1 cellular context compared by ENCODE assay signal in the genomic region with DNA sequence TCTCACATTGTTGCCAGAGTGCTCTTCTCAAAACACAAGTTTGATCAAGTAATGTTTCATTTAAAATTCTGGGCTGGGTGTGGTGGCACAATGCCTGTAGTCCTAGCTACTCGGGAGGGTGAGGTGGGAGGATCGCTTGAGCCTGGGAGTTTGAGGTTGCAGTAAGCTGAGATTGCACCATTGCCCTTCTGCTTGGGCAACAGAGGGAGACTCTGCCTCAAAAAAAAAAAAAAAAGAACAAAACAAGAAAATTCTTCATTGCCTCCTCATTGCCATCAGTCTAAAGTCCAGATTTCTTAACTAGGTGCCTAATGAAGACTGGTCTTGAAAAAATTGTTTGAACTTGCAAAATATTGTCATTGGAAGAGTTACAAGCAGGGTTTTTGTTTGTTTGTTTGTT.
TF ChIP-seq lines count a peak whose summit lies in the region.

No MANE protein-coding gene starts in this region.

TF ChIP-seq in WTC11, 78 proteins besides CTCF, POLR2A, EP300 and RAD21 (continued from another document):
- TF ChIP-seq GABPB1 (CRISPR knock-in tag; IDR thresholded peaks at IDR 0.05) (no peak), TEAD1 (CRISPR knock-in tag; IDR thresholded peaks at IDR 0.05) (no peak), ZNF232 (CRISPR knock-in tag; IDR thresholded peaks at IDR 0.05) (no peak), ZNF317 (CRISPR knock-in tag; IDR thresholded peaks at IDR 0.05; ENCODE audit: borderline replicate concordance, low read depth) (no peak), SMAD4 (CRISPR knock-in tag; IDR thresholded peaks at IDR 0.05) (no peak), NFATC4 (CRISPR knock-in tag; IDR thresholded peaks at IDR 0.05) (no peak)
- TF ChIP-seq, protein P1, sequence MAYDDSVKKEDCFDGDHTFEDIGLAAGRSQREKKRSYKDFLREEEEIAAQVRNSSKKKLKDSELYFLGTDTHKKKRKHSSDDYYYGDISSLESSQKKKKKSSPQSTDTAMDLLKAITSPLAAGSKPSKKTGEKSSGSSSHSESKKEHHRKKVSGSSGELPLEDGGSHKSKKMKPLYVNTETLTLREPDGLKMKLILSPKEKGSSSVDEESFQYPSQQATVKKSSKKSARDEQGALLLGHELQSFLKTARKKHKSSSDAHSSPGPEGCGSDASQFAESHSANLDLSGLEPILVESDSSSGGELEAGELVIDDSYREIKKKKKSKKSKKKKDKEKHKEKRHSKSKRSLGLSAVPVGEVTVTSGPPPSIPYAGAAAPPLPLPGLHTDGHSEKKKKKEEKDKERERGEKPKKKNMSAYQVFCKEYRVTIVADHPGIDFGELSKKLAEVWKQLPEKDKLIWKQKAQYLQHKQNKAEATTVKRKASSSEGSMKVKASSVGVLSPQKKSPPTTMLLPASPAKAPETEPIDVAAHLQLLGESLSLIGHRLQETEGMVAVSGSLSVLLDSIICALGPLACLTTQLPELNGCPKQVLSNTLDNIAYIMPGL (CRISPR knock-in tag; IDR thresholded peaks at IDR 0.05), result no peak
- TF ChIP-seq, protein P2, sequence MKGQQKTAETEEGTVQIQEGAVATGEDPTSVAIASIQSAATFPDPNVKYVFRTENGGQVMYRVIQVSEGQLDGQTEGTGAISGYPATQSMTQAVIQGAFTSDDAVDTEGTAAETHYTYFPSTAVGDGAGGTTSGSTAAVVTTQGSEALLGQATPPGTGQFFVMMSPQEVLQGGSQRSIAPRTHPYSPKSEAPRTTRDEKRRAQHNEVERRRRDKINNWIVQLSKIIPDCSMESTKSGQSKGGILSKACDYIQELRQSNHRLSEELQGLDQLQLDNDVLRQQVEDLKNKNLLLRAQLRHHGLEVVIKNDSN (CRISPR knock-in tag; IDR thresholded peaks at IDR 0.05), result no peak
- TF ChIP-seq, protein P3, sequence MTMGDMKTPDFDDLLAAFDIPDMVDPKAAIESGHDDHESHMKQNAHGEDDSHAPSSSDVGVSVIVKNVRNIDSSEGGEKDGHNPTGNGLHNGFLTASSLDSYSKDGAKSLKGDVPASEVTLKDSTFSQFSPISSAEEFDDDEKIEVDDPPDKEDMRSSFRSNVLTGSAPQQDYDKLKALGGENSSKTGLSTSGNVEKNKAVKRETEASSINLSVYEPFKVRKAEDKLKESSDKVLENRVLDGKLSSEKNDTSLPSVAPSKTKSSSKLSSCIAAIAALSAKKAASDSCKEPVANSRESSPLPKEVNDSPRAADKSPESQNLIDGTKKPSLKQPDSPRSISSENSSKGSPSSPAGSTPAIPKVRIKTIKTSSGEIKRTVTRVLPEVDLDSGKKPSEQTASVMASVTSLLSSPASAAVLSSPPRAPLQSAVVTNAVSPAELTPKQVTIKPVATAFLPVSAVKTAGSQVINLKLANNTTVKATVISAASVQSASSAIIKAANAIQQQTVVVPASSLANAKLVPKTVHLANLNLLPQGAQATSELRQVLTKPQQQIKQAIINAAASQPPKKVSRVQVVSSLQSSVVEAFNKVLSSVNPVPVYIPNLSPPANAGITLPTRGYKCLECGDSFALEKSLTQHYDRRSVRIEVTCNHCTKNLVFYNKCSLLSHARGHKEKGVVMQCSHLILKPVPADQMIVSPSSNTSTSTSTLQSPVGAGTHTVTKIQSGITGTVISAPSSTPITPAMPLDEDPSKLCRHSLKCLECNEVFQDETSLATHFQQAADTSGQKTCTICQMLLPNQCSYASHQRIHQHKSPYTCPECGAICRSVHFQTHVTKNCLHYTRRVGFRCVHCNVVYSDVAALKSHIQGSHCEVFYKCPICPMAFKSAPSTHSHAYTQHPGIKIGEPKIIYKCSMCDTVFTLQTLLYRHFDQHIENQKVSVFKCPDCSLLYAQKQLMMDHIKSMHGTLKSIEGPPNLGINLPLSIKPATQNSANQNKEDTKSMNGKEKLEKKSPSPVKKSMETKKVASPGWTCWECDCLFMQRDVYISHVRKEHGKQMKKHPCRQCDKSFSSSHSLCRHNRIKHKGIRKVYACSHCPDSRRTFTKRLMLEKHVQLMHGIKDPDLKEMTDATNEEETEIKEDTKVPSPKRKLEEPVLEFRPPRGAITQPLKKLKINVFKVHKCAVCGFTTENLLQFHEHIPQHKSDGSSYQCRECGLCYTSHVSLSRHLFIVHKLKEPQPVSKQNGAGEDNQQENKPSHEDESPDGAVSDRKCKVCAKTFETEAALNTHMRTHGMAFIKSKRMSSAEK (CRISPR knock-in tag; IDR thresholded peaks at IDR 0.05; ENCODE audit: borderline replicate concordance), result no peak
